In the genomic region with DNA sequence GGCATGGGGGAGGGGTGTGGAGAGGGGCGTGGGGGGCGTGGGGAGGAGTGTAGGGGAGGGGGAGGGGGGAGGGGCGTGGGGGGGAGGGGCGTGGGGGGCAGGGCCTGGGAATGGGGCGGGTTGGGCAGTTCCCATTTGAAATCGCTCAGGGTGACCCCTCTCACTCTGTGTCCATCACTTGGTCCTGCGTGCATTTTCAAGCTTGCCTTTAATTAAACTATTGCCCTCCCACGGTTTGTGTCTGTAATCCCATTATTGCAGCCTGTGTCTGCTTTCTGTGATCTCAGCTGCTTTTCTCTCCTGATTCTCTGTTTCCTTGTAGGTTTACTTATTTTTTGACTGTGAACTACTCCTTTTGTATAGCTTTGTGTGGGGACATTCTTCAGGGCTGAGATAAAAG, we compare ENCODE assay signal across 15 cellular contexts. TPM values are rescaled to one million over a fixed set of nuclear protein-coding genes. Genes with fewer than 3 reads are reported as not detected.
DNase-seq lines count a peak whose midpoint lies in the region; ATAC-seq and TF ChIP-seq lines count a peak whose summit lies in the region.
"Had no signal": no experiment of that assay in that cellular context is flagged by ENCODE, and none has a peak within 500 bp of the region (broad histone marks: within the 10 kb centered on the region; RNA-seq: fewer than 3 reads in every experiment).

No MANE protein-coding gene starts in this region.

- H3K27ac ChIP-seq in SK-N-MC, result peak overlapping the region; percentile 7; the same call in 1 of the 2 replicates
- H3K27ac ChIP-seq: PC-9 had no signal

- no peak overlapping the region for H3K9ac ChIP-seq in SK-N-MC (ENCODE audit: insufficient read length)

- no peak overlapping the region for H3K4me3 Mint-ChIP-seq in activated CD8-positive, alpha-beta memory T cell treated with anti-CD3 and anti-CD28 coated beads, Interleukin-2, amount 10 ng/mL, durations not matched to agents 7 days and 5 days
- peak overlapping the region; percentile 22 to 60 (median 30) for H3K4me3 Mint-ChIP-seq in nephron
- H3K4me3 Mint-ChIP-seq: CD4-positive, CD25-positive, alpha-beta regulatory T cell had no signal

- ATAC-seq in activated CD8-positive, alpha-beta memory T cell treated with anti-CD3 and anti-CD28 coated beads, Interleukin-2, amount 10 ng/mL, durations not matched to agents 7 days and 5 days, result no peak
- no peak for ATAC-seq in GM19324 (IDR thresholded peaks at IDR 0.05; ENCODE audit: low FRiP score, unreplicated experiment)
- ATAC-seq in GM21576 (IDR thresholded peaks at IDR 0.05; ENCODE audit: unreplicated experiment), result no peak

- H3K4me1 Mint-ChIP-seq in activated CD8-positive, alpha-beta memory T cell treated with anti-CD3 and anti-CD28 coated beads, Interleukin-2, amount 10 ng/mL, durations not matched to agents 7 days and 5 days, result no peaks in the 10 kb centered on the region
- H3K4me1 Mint-ChIP-seq in nephron, result peaks cover 6% of the 10 kb centered on the region

- no peaks in the 10 kb centered on the region for H3K36me3 Mint-ChIP-seq in activated CD8-positive, alpha-beta memory T cell treated with anti-CD3 and anti-CD28 coated beads, Interleukin-2, amount 10 ng/mL, durations not matched to agents 7 days and 5 days
- H3K36me3 Mint-ChIP-seq in nephron (ENCODE audit: low read depth), result peaks cover 10% of the 10 kb centered on the region
- H3K36me3 Mint-ChIP-seq: CD4-positive, CD25-positive, alpha-beta regulatory T cell had no signal

- H3K27ac Mint-ChIP-seq in activated CD8-positive, alpha-beta memory T cell treated with anti-CD3 and anti-CD28 coated beads, Interleukin-2, amount 10 ng/mL, durations not matched to agents 7 days and 5 days, result peak overlapping the region; percentile 47
- peak overlapping the region; percentile 10 to 41 (median 20) for H3K27ac Mint-ChIP-seq in nephron
- H3K27ac Mint-ChIP-seq: CD4-positive, CD25-positive, alpha-beta regulatory T cell had no signal

- no peak for DNase-seq in activated CD8-positive, alpha-beta memory T cell treated with anti-CD3 and anti-CD28 coated beads, Interleukin-2, amount 10 ng/mL, durations not matched to agents 7 days and 5 days
- DNase-seq in activated CD8-positive, alpha-beta memory T cell treated with anti-CD3 and anti-CD28 coated beads for 24 hours, result no peak
- DNase-seq in SK-N-MC (ENCODE audit: low read depth, low spot score), result no peak
- DNase-seq in activated CD4-positive, alpha-beta T cell treated with anti-CD3 and anti-CD28 coated beads, Interleukin-2, amount 50 U/mL, for 4 hours, result no peak
- DNase-seq: CD4-positive, CD25-positive, alpha-beta regulatory T cell; DND-41; GDM1; NCI-H1105 treated with DMSO at 0.1 percent for 48 hours; NCI-H510A; PC-9 had no signal

- CTCF ChIA-PET in activated CD8-positive, alpha-beta memory T cell treated with anti-CD3 and anti-CD28 coated beads, Interleukin-2, amount 10 ng/mL, durations not matched to agents 7 days and 5 days (lab: Charles Lee), result no interaction called here

- no peak overlapping the region for H3K4me3 ChIP-seq in SK-N-MC
- H3K4me3 ChIP-seq: PC-9 had no signal

- peaks cover 35% of the 10 kb centered on the region for H3K27me3 Mint-ChIP-seq in activated CD8-positive, alpha-beta memory T cell treated with anti-CD3 and anti-CD28 coated beads, Interleukin-2, amount 10 ng/mL, durations not matched to agents 7 days and 5 days
- peaks cover 48% of the 10 kb centered on the region for H3K27me3 Mint-ChIP-seq in nephron (ENCODE audit: low read depth)

- no peaks in the 10 kb centered on the region for H3K36me3 ChIP-seq in SK-N-MC (ENCODE audit: insufficient read depth, low read length)

- H3K9me3 Mint-ChIP-seq in activated CD8-positive, alpha-beta memory T cell treated with anti-CD3 and anti-CD28 coated beads, Interleukin-2, amount 10 ng/mL, durations not matched to agents 7 days and 5 days (ENCODE audit: low read depth), result no peaks in the 10 kb centered on the region
- peaks cover 16% of the 10 kb centered on the region for H3K9me3 Mint-ChIP-seq in nephron

- TF ChIP-seq CTCF in nephron (IDR thresholded peaks at IDR 0.05; ENCODE audit: unreplicated experiment in 3 of 3), result no peak

- no peaks in the 10 kb centered on the region for H3K9me3 ChIP-seq in SK-N-MC (ENCODE audit: low read depth, low read length)

RNA-seq across cellular contexts. Expression of a gene that starts 1.3 kb away (rescaled TPM):
- total RNA-seq in activated CD8-positive, alpha-beta memory T cell treated with anti-CD3 and anti-CD28 coated beads, Interleukin-2, amount 10 ng/mL, durations not matched to agents 7 days and 5 days, result not detected
- total RNA-seq: CD4-positive, CD25-positive, alpha-beta regulatory T cell; H1; PC-9; SK-MEL-5 had no signal

RNA-seq across cellular contexts. Expression of a gene that starts 46.6 kb away (rescaled TPM):
- not detected for total RNA-seq in activated CD8-positive, alpha-beta memory T cell treated with anti-CD3 and anti-CD28 coated beads, Interleukin-2, amount 10 ng/mL, durations not matched to agents 7 days and 5 days
- total RNA-seq: CD4-positive, CD25-positive, alpha-beta regulatory T cell; H1; PC-9; SK-MEL-5 had no signal
